ENCODE assay signal across 26 cellular contexts in the genomic region with DNA sequence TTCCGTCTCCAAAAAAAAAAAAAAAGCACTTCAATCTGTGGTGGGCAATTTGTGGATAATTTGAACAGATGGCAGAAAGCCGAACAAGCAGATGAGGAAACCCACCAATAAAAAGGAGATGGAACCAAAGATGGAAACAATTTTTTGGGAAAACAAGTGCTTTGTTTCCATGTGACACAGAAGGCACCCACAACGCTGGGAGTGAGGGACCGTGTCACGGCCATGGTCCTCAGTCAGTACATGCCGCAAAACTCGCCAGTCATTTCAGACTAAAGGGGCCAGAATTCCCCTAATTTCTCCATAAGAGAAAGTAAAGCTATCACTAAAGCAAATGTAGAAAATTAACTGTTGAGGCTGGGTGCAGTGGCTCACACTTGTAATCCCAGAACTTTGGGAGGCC. TPM values are rescaled to one million over a fixed set of nuclear protein-coding genes. Genes with fewer than 3 reads are reported as not detected.
"Had no signal": no experiment of that assay in that cellular context is flagged by ENCODE, and none has a peak within 500 bp of the region (broad histone marks: within the 10 kb centered on the region; RNA-seq: fewer than 3 reads in every experiment).

No MANE protein-coding gene starts in this region.

- H3K4me3 Mint-ChIP-seq: immature natural killer cell; mesothelial cell of epicardium; natural killer cell treated with Interleukin-12 subunit alpha and Interleukin-12 subunit beta and Interleukin-15 and Interleukin-18, amount 100 ng/mL, for 72 hours; stimulated activated effector memory CD8-positive, alpha-beta T cell treated with anti-CD3 and anti-CD28 coated beads, Interleukin-12 subunit alpha, Interleukin-12 subunit beta, amount 100 ng/mL, for 72 hours; stimulated activated naive CD8-positive, alpha-beta T cell treated with anti-CD3 and anti-CD28 coated beads, Interleukin-15, amount 100 ng/mL, for 72 hours; type B pancreatic cell had no signal

- H3K9me3 ChIP-seq: left ventricle myocardium inferior, mucosa of descending colon, right atrium auricular region, spleen, tibial nerve, uterus had no signal

- H3K27ac ChIP-seq: parathyroid adenoma, right atrium auricular region, spleen, tibial nerve, uterus had no signal

- H3K27ac Mint-ChIP-seq: mesothelial cell of epicardium; natural killer cell treated with Interleukin-12 subunit alpha and Interleukin-12 subunit beta and Interleukin-15 and Interleukin-18, amount 100 ng/mL, for 72 hours; stimulated activated effector memory CD8-positive, alpha-beta T cell treated with anti-CD3 and anti-CD28 coated beads, Interleukin-12 subunit alpha, Interleukin-12 subunit beta, amount 100 ng/mL, for 72 hours; type B pancreatic cell had no signal

- H3K27me3 Mint-ChIP-seq: naive thymus-derived CD4-positive, alpha-beta T cell; natural killer cell treated with Interleukin-12 subunit alpha and Interleukin-12 subunit beta and Interleukin-15 and Interleukin-18, amount 100 ng/mL, for 72 hours; stimulated activated naive CD8-positive, alpha-beta T cell treated with anti-CD3 and anti-CD28 coated beads, Interleukin-15, amount 100 ng/mL, for 72 hours; type B pancreatic cell had no signal

- H3K4me1 ChIP-seq: parathyroid adenoma had no signal

- FAIRE-seq: islet of Langerhans, small intestine had no signal

- H3K27me3 ChIP-seq: right atrium auricular region, spleen, tibial nerve, uterus had no signal

- DNase-seq: hypothalamus; immature natural killer cell; left ventricle myocardium inferior; mesendoderm; mucosa of descending colon; naive thymus-derived CD4-positive, alpha-beta T cell; nucleus accumbens; small intestine; spleen; stimulated activated CD4-positive, alpha-beta T cell treated with anti-CD3 and anti-CD28 coated beads, Interleukin-4, amount 100 ng/mL, for 24 hours; stimulated activated naive CD4-positive, alpha-beta T cell treated with Interleukin-2 at 50 U/mL for 16 hours; stimulated activated naive CD8-positive, alpha-beta T cell treated with anti-CD3 and anti-CD28 coated beads, Interleukin-15, amount 100 ng/mL, for 72 hours; substantia nigra; uterus had no signal

- H3K36me3 ChIP-seq: uterus had no signal

- H3K9ac ChIP-seq: parathyroid adenoma had no signal

- H3K9me3 Mint-ChIP-seq: immature natural killer cell; mesothelial cell of epicardium; natural killer cell treated with Interleukin-12 subunit alpha and Interleukin-12 subunit beta and Interleukin-15 and Interleukin-18, amount 100 ng/mL, for 72 hours; stimulated activated effector memory CD8-positive, alpha-beta T cell treated with anti-CD3 and anti-CD28 coated beads, Interleukin-12 subunit alpha, Interleukin-12 subunit beta, amount 100 ng/mL, for 72 hours; stimulated activated naive CD8-positive, alpha-beta T cell treated with anti-CD3 and anti-CD28 coated beads, Interleukin-15, amount 100 ng/mL, for 72 hours; type B pancreatic cell had no signal

- H3K4me3 ChIP-seq: left ventricle myocardium inferior, lung, mucosa of descending colon, right atrium auricular region, spleen, tibial nerve, uterus had no signal

- ATAC-seq: mucosa of descending colon; naive thymus-derived CD4-positive, alpha-beta T cell; natural killer cell treated with Interleukin-12 subunit alpha and Interleukin-12 subunit beta and Interleukin-15 and Interleukin-18, amount 100 ng/mL, for 72 hours; sciatic nerve; stimulated activated effector memory CD8-positive, alpha-beta T cell treated with anti-CD3 and anti-CD28 coated beads, Interleukin-12 subunit alpha, Interleukin-12 subunit beta, amount 100 ng/mL, for 72 hours; stimulated activated naive CD8-positive, alpha-beta T cell treated with anti-CD3 and anti-CD28 coated beads, Interleukin-15, amount 100 ng/mL, for 72 hours had no signal

- H2AFZ ChIP-seq: parathyroid adenoma had no signal

RNA-seq across cellular contexts. Expression of gene ANKRD65, which starts 27.0 kb away (rescaled TPM):
- total RNA-seq: myocyte; naive thymus-derived CD4-positive, alpha-beta T cell; natural killer cell treated with Interleukin-12 subunit alpha and Interleukin-12 subunit beta and Interleukin-15 and Interleukin-18, amount 100 ng/mL, for 72 hours had no signal
- polyA plus RNA-seq: immature natural killer cell; naive thymus-derived CD4-positive, alpha-beta T cell; neural cell had no signal

RNA-seq across cellular contexts. Expression of gene MXRA8, which starts 35.8 kb away (rescaled TPM):
- total RNA-seq: natural killer cell treated with Interleukin-12 subunit alpha and Interleukin-12 subunit beta and Interleukin-15 and Interleukin-18, amount 100 ng/mL, for 72 hours had no signal
- polyA plus RNA-seq: immature natural killer cell had no signal
